ENCODE assay signal across 8 cellular contexts in the genomic region with DNA sequence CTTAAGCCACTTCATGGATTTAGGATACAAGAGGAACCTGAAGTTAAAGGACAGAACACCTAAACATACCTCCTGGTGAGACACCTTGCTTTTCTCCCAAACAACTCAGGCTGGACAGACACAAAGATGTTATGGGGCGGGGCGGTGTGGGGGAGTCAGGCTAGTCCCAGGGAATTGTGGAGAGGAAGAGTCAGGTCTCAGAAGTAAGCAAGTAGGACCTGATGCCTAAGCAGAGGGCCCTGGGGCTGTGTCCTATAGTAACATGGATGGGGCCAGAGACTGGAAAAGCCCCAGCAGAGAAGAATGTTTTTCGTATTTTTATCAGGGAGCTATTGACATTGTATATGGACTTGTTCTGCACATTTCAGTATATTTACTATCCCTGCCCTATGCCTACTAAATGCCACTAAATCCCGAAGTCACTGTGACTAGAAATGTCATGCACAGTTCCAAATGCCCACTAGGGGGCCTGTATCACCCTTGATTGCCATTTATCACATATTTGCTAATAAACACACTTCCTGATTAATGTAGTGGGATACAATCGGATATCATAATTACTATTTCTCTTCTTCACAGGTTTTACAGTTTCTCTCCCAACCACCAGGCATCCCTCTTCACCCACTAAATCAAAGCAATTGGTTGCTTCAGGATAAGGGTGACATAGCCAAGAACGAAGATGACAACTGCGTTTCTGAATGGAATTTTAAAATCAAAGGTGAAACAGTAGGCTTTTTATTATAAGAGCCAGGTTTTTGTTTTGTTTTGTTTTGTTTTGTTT. TPM values are rescaled to one million over a fixed set of nuclear protein-coding genes. Genes with fewer than 3 reads are reported as not detected.
A peak's percentile ranks its signal among the peaks of the same experiment; 100 is the strongest.
DNase-seq lines count a peak whose midpoint lies in the region; ATAC-seq, FAIRE-seq and TF ChIP-seq lines count a peak whose summit lies in the region.

No MANE protein-coding gene starts in this region.

- H3K27ac ChIP-seq in RWPE2 (ENCODE audit: poor library complexity, severe bottlenecking): no peak overlapping the region
- H3K27ac ChIP-seq in astrocyte (ENCODE audit: low read depth, low read length): no peak overlapping the region
- H3K27ac ChIP-seq in hepatocyte: no peak overlapping the region
- no peak overlapping the region for H3K27ac ChIP-seq in smooth muscle cell (ENCODE audit: low read depth)

- H3K79me2 ChIP-seq in astrocyte (ENCODE audit: insufficient read depth, low read length) (no peaks in the 10 kb centered on the region), hepatocyte (no peaks in the 10 kb centered on the region), smooth muscle cell (ENCODE audit: low read depth) (no peaks in the 10 kb centered on the region)

- H3K9me3 Mint-ChIP-seq in astrocyte (ENCODE audit: unreplicated experiment): no peaks in the 10 kb centered on the region

- FAIRE-seq in astrocyte (lab: Jason Lieb, UNC): peak; percentile 77

- no peaks in the 10 kb centered on the region for H3K36me3 Mint-ChIP-seq in astrocyte (ENCODE audit: low read depth, unreplicated experiment)

- H3K9me2 ChIP-seq in hepatocyte (replicated peaks; ENCODE audit: insufficient read depth): no peaks in the 10 kb centered on the region

- H3K9ac ChIP-seq in astrocyte (ENCODE audit: low read length) (no peak overlapping the region), smooth muscle cell (ENCODE audit: low read depth) (no peak overlapping the region)

- no peak overlapping the region for H3K27ac Mint-ChIP-seq in astrocyte (ENCODE audit: unreplicated experiment)

- no peak overlapping the region for H3K4me2 ChIP-seq in astrocyte (ENCODE audit: low read length)
- no peak overlapping the region for H3K4me2 ChIP-seq in hepatocyte
- H3K4me2 ChIP-seq in smooth muscle cell: no peak overlapping the region

- no peaks in the 10 kb centered on the region for H3K4me1 Mint-ChIP-seq in astrocyte (ENCODE audit: low read depth, unreplicated experiment)

- ATAC-seq in GM18498 (IDR thresholded peaks at IDR 0.05; ENCODE audit: unreplicated experiment) (peak; percentile 57), HG03108 (IDR thresholded peaks at IDR 0.05; ENCODE audit: unreplicated experiment) (peak; percentile 56), RWPE2 (ENCODE audit: low read depth) (peak; percentile 60)

- 51% methylated on average over 7 of the region's 7 CpGs for WGBS in hepatocyte (ENCODE audit: low lambda C conversion rate, missing lambda C conversion rate)
- 53% methylated on average over 7 of the region's 7 CpGs for WGBS in smooth muscle cell (ENCODE audit: low lambda C conversion rate)

- H3K27me3 Mint-ChIP-seq in astrocyte (ENCODE audit: low read depth, unreplicated experiment): no peaks in the 10 kb centered on the region

- H4K20me1 ChIP-seq in astrocyte (ENCODE audit: insufficient read depth, low read length): no peaks in the 10 kb centered on the region
- H4K20me1 ChIP-seq in hepatocyte (ENCODE audit: insufficient read depth, poor library complexity, severe bottlenecking): no peaks in the 10 kb centered on the region
- H4K20me1 ChIP-seq in smooth muscle cell (ENCODE audit: low read depth): no peaks in the 10 kb centered on the region

- no peaks in the 10 kb centered on the region for H3F3A ChIP-seq in smooth muscle cell (ENCODE audit: low read depth)

- peak; percentile 78 for TF ChIP-seq CTCF in AG09309 (IDR thresholded peaks at IDR 0.05; ENCODE audit: control insufficient read depth, insufficient read depth, low read depth, low read length, missing control alignments)
- peak; percentile 91 for TF ChIP-seq CTCF in RWPE2 (IDR thresholded peaks at IDR 0.05; ENCODE audit: poor library complexity, severe bottlenecking)
- TF ChIP-seq CTCF in astrocyte (IDR thresholded peaks at IDR 0.05; ENCODE audit: insufficient read depth, low read depth, low read length): peak; percentile 94
- TF ChIP-seq CTCF in hepatocyte (IDR thresholded peaks at IDR 0.05; ENCODE audit: poor library complexity): peak; percentile 80
- peak; percentile 87 for TF ChIP-seq CTCF in smooth muscle cell (IDR thresholded peaks at IDR 0.05; ENCODE audit: borderline replicate concordance, insufficient read depth, poor library complexity, severe bottlenecking)

- H2AFZ ChIP-seq in astrocyte (ENCODE audit: low read depth, low read length): no peak overlapping the region
- H2AFZ ChIP-seq in hepatocyte: no peak overlapping the region
- no peak overlapping the region for H2AFZ ChIP-seq in smooth muscle cell (ENCODE audit: low read depth)

- H3K4me3 ChIP-seq in AG09309 (ENCODE audit: control insufficient read depth, low read depth, low read length) (no peak overlapping the region), RWPE2 (ENCODE audit: severe bottlenecking) (no peak overlapping the region), astrocyte (ENCODE audit: insufficient read depth, low read depth, low read length) (no peak overlapping the region), hepatocyte (no peak overlapping the region), smooth muscle cell (no peak overlapping the region)

- H3K36me3 ChIP-seq in RWPE2 (ENCODE audit: low read depth): no peaks in the 10 kb centered on the region
- no peaks in the 10 kb centered on the region for H3K36me3 ChIP-seq in astrocyte (ENCODE audit: insufficient read depth, low read length)
- H3K36me3 ChIP-seq in hepatocyte (replicated peaks; ENCODE audit: insufficient read depth, low read depth): no peaks in the 10 kb centered on the region
- no peaks in the 10 kb centered on the region for H3K36me3 ChIP-seq in smooth muscle cell (ENCODE audit: low read depth)

- H3K4me1 ChIP-seq in RWPE2 (ENCODE audit: insufficient read depth, poor library complexity, severe bottlenecking): no peaks in the 10 kb centered on the region
- no peaks in the 10 kb centered on the region for H3K4me1 ChIP-seq in astrocyte (ENCODE audit: insufficient read depth, low read length)
- H3K4me1 ChIP-seq in hepatocyte (ENCODE audit: insufficient read depth): peaks cover 1% of the 10 kb centered on the region
- no peaks in the 10 kb centered on the region for H3K4me1 ChIP-seq in smooth muscle cell (ENCODE audit: low read depth)

- no peaks in the 10 kb centered on the region for H3K9me3 ChIP-seq in RWPE2 (ENCODE audit: severe bottlenecking)
- no peaks in the 10 kb centered on the region for H3K9me3 ChIP-seq in astrocyte (ENCODE audit: insufficient read depth, low read depth, low read length)
- H3K9me3 ChIP-seq in hepatocyte (ENCODE audit: low read depth): no peaks in the 10 kb centered on the region
- H3K9me3 ChIP-seq in smooth muscle cell (replicated peaks; ENCODE audit: low read depth): no peaks in the 10 kb centered on the region

- DNase-seq in AG09309 (ENCODE audit: low read depth): no peak
- DNase-seq in RWPE2 (ENCODE audit: low spot score): no peak
- no peak for DNase-seq in astrocyte (ENCODE audit: low read depth)
- DNase-seq in hepatocyte (ENCODE audit: low spot score): peak; percentile 59
- peak; percentile 5 for DNase-seq in smooth muscle cell (lab: John Stamatoyannopoulos, UW; ENCODE audit: unreplicated experiment)
- DNase-seq in NOMO-1 treated with dmso at 0.1 percent for 144 hours (lab: John Stamatoyannopoulos, UW; ENCODE audit: unreplicated experiment): no peak

- no peak overlapping the region for H3K4me3 Mint-ChIP-seq in astrocyte (ENCODE audit: unreplicated experiment)

- no peaks in the 10 kb centered on the region for H3K27me3 ChIP-seq in RWPE2 (ENCODE audit: insufficient read depth, poor library complexity, severe bottlenecking)
- no peaks in the 10 kb centered on the region for H3K27me3 ChIP-seq in astrocyte (ENCODE audit: insufficient read depth, low read length)
- H3K27me3 ChIP-seq in hepatocyte: no peaks in the 10 kb centered on the region
- H3K27me3 ChIP-seq in smooth muscle cell (ENCODE audit: low read depth): no peaks in the 10 kb centered on the region

RNA-seq across cellular contexts. Expression of a gene that starts 23.8 kb away (rescaled TPM):
- 23.4 and 28.0 TPM in 2 replicates for total RNA-seq in astrocyte
- 23.4 and 24.8 TPM in 2 replicates for total RNA-seq in hepatocyte
- polyA plus RNA-seq in hepatocyte: 16.8 and 26.5 TPM in 2 replicates
- total RNA-seq in smooth muscle cell: 11.1 and 11.6 TPM in 2 replicates
- 6.2 and 6.7 TPM in 2 replicates for polyA plus RNA-seq in smooth muscle cell

RNA-seq across cellular contexts. Expression of a gene that starts 24.1 kb away (rescaled TPM):
- total RNA-seq in astrocyte (8.4 and 9.0 TPM in 2 replicates), hepatocyte (11.0 and 16.3 TPM in 2 replicates), smooth muscle cell (6.4 and 10.6 TPM in 2 replicates)
- polyA plus RNA-seq in hepatocyte (6.0 and 6.2 TPM in 2 replicates), smooth muscle cell (4.9 and 5.5 TPM in 2 replicates)

Comparison
In these comparisons a context has a peak if more than half of its experiments do, and no peak if none do; other contexts are left out.
1. DNase-seq: peak in hepatocyte (single experiment) and smooth muscle cell (single experiment); none in AG09309 (single experiment), RWPE2 (single experiment), astrocyte (single experiment) and NOMO-1 treated with dmso at 0.1 percent for 144 hours (single experiment).
2. Peak in every context shown above with its lines, with median percentiles within 50 percentile points of each other: CTCF ChIP-seq and ATAC-seq.